8 cellular contexts compared by ENCODE assay signal in genomic region chrX:150898343-150899190, GRCh38. TPM values are rescaled to one million over a fixed set of nuclear protein-coding genes. Genes with fewer than 3 reads are reported as not detected.
A peak's percentile ranks its signal among the peaks of the same experiment; 100 is the strongest.
DNase-seq lines count a peak whose midpoint lies in the region; ATAC-seq, FAIRE-seq and TF ChIP-seq lines count a peak whose summit lies in the region.

Gene CD99L2 (minus strand): TSS chrX:150898668. CDS start chrX:150898588, 80 bp downstream.

- peaks cover 31% of the 10 kb centered on the region for H3K4me1 Mint-ChIP-seq in nephron progenitor cell

- peaks cover 4% of the 10 kb centered on the region for H3K4me1 ChIP-seq in Loucy (ENCODE audit: insufficient read depth, low read length, poor library complexity, severe bottlenecking)

- no peaks in the 10 kb centered on the region for H3K9me2 ChIP-seq in Loucy (replicated peaks; ENCODE audit: low read depth, low read length)

- H3K27ac Mint-ChIP-seq in nephron progenitor cell: peak within 1 kb of the TSS; percentile 61

- H3K9me3 Mint-ChIP-seq in nephron progenitor cell: peaks cover 41% of the 10 kb centered on the region

- H3K4me2 ChIP-seq in Loucy (ENCODE audit: low read depth, low read length, poor library complexity, severe bottlenecking): peak within 1 kb of the TSS; percentile 73

- peak within 1 kb of the TSS; percentile 73 for H3K4me3 ChIP-seq in Loucy (ENCODE audit: low read length, poor library complexity, severe bottlenecking)
- peak within 1 kb of the TSS; percentile 72 for H3K4me3 ChIP-seq in fibroblast of the aortic adventitia (ENCODE audit: low read depth, low read length)

- peaks cover 6% of the 10 kb centered on the region for H3K36me3 Mint-ChIP-seq in nephron progenitor cell (ENCODE audit: low read depth)

- peak; percentile 51 for TF ChIP-seq POLR2A in H54 (IDR thresholded peaks at IDR 0.05; ENCODE audit: low read depth, low read length)

- no peaks in the 10 kb centered on the region for H3K9me3 ChIP-seq in Loucy (ENCODE audit: insufficient read depth, low read depth, low read length)

- H3F3A ChIP-seq in Loucy (ENCODE audit: low read depth): no peaks in the 10 kb centered on the region

- H3K4me3 Mint-ChIP-seq in nephron progenitor cell: peak within 1 kb of the TSS; percentile 86

- TF ChIP-seq CTCF in Loucy (conservative IDR thresholded peaks at IDR 0.05; ENCODE audit: low read length): no peak
- TF ChIP-seq CTCF in fibroblast of the aortic adventitia (IDR thresholded peaks at IDR 0.05; ENCODE audit: insufficient read depth, low read length): no peak
- TF ChIP-seq CTCF in nephron progenitor cell (IDR thresholded peaks at IDR 0.05): no peak

- no peaks in the 10 kb centered on the region for H4K20me1 ChIP-seq in Loucy (ENCODE audit: insufficient read depth, low read length, poor library complexity, severe bottlenecking)

- no peak for FAIRE-seq in H54 (lab: Jason Lieb, UNC)

- H2AFZ ChIP-seq in Loucy (ENCODE audit: low read length): peak within 1 kb of the TSS; percentile 86

- H3K9ac ChIP-seq in Loucy (ENCODE audit: low read depth, low read length, poor library complexity, severe bottlenecking): peak within 1 kb of the TSS; percentile 71

- peak; percentile 96 for ATAC-seq in stimulated activated naive CD8-positive, alpha-beta T cell treated with anti-CD3 and anti-CD28 coated beads, Interleukin-15, Interleukin-2, amounts not matched to agents 100 U/mL and 50 U/mL, for 24 hours

- no peaks in the 10 kb centered on the region for H3K36me3 ChIP-seq in Loucy (ENCODE audit: insufficient read depth, low read length)

- no peaks in the 10 kb centered on the region for H3K79me2 ChIP-seq in Loucy (ENCODE audit: insufficient read depth, low read length)

- no peaks in the 10 kb centered on the region for H3K27me3 ChIP-seq in Loucy (ENCODE audit: insufficient read depth, low read length, poor library complexity, severe bottlenecking)

- peaks cover 3% of the 10 kb centered on the region for H3K27me3 Mint-ChIP-seq in nephron progenitor cell (ENCODE audit: low read depth, poor library complexity)

- peak; percentile 95 for DNase-seq in ELF-1 (ENCODE audit: low read depth, low spot score)
- peak; percentile 84 for DNase-seq in H54 (ENCODE audit: insufficient read length, low spot score)
- peak; percentile 70 to 71 for DNase-seq in SHP77 (lab: John Stamatoyannopoulos, UW)
- peak; percentile 96 for DNase-seq in activated effector memory CD4-positive, alpha-beta T cell treated with anti-CD3 and anti-CD28 coated beads, Interleukin-2, amount 50 U/mL, for 16 hours
- peak; percentile 68 for DNase-seq in fibroblast of the aortic adventitia (ENCODE audit: low read depth)
- peak; percentile 93 for DNase-seq in nephron progenitor cell
- peak; percentile 90 for DNase-seq in stimulated activated naive CD8-positive, alpha-beta T cell treated with anti-CD3 and anti-CD28 coated beads, Interleukin-15, Interleukin-2, amounts not matched to agents 100 U/mL and 50 U/mL, for 24 hours

RNA-seq across cellular contexts. Expression of gene CD99L2, which starts in this region (rescaled TPM):
- 46.9 and 71.1 TPM in 2 replicates for total RNA-seq in fibroblast of the aortic adventitia (ENCODE audit: low replicate concordance)

Comparison
In these comparisons a context has a peak if more than half of its experiments do, and no peak if none do; other contexts are left out.
1. Peak in every context shown above with its lines: DNase-seq, ATAC-seq and H3K4me3 ChIP-seq.